In genomic region chr16:74999683-75000480, GRCh38 we compare ENCODE assay signal across 8 cellular contexts. TPM values are rescaled to one million over a fixed set of nuclear protein-coding genes. Genes with fewer than 3 reads are reported as not detected.
DNase-seq lines count a peak whose midpoint lies in the region; ATAC-seq and TF ChIP-seq lines count a peak whose summit lies in the region.

No MANE protein-coding gene starts in this region.

- peak overlapping the region; percentile 85 for H3K4me3 ChIP-seq in SJSA1
- H3K4me3 ChIP-seq in heart right ventricle = peak overlapping the region; percentile 73 to 100 (median 93)
- peak overlapping the region; percentile 85 for H3K4me3 ChIP-seq in trophoblast cell (ENCODE audit: low read depth, low read length)
- H3K4me3 ChIP-seq in vagina = peak overlapping the region; percentile 76 to 78

- peak overlapping the region; percentile 76 for H3K9ac ChIP-seq in trophoblast cell (ENCODE audit: low read length)

- H3K4me2 ChIP-seq in trophoblast cell (ENCODE audit: low read length) = peak overlapping the region; percentile 98

- POLR2A ChIA-PET in activated naive CD8-positive, alpha-beta T cell treated with anti-CD3 and anti-CD28 coated beads, Interleukin-2, amount 10 ng/mL, durations not matched to agents 7 days and 5 days (lab: Charles Lee) = interaction anchor here (0.6 to 3.0 kb wide), 4 partner anchors 68 to 110 kb away, joined by 3 to 45 read pairs (median 3); no protein-coding TSS in a partner anchor

- H3K14ac ChIP-seq in trophoblast cell (ENCODE audit: low read length) = peak overlapping the region; percentile 90

- peaks cover 30% of the 10 kb centered on the region for H3K4me1 ChIP-seq in SJSA1 (replicated peaks)
- H3K4me1 ChIP-seq in heart right ventricle = peaks cover 0 to 56% (median 31%) of the 10 kb centered on the region in 9 donors
- H3K4me1 ChIP-seq in trophoblast cell (ENCODE audit: control insufficient read depth in 1 of 2, insufficient read depth in 2 of 2, low read length in 2 of 2) = peaks cover 21 to 34% of the 10 kb centered on the region in 2 experiments
- peaks cover 36% of the 10 kb centered on the region for H3K4me1 ChIP-seq in vagina

- H2BK12ac ChIP-seq in trophoblast cell (ENCODE audit: low read length) = no peak overlapping the region

- H3K36me3 Mint-ChIP-seq in activated naive CD8-positive, alpha-beta T cell treated with anti-CD3 and anti-CD28 coated beads, Interleukin-2, amount 10 ng/mL, durations not matched to agents 7 days and 5 days = peaks cover 2% of the 10 kb centered on the region

- peak overlapping the region; percentile 4 for H3K18ac ChIP-seq in trophoblast cell (ENCODE audit: low read length)

- peak overlapping the region; percentile 91 for H4K91ac ChIP-seq in trophoblast cell (ENCODE audit: low read depth, low read length)

- no peaks in the 10 kb centered on the region for H3K9me3 Mint-ChIP-seq in activated naive CD8-positive, alpha-beta T cell treated with anti-CD3 and anti-CD28 coated beads, Interleukin-2, amount 10 ng/mL, durations not matched to agents 7 days and 5 days

- H4K8ac ChIP-seq in trophoblast cell (ENCODE audit: low read depth, low read length) = peak overlapping the region; percentile 32

- peak overlapping the region; percentile 53 for H3K4ac ChIP-seq in trophoblast cell (ENCODE audit: low read depth, low read length)

- ATAC-seq in HG03103 (IDR thresholded peaks at IDR 0.05; ENCODE audit: low read depth, unreplicated experiment) (peak; percentile 38), heart right ventricle (peak; percentile 16 to 65 (median 25))
- peak; percentile 30 for ATAC-seq in activated naive CD8-positive, alpha-beta T cell treated with anti-CD3 and anti-CD28 coated beads, Interleukin-2, amount 10 ng/mL, durations not matched to agents 7 days and 5 days (ENCODE audit: low read depth)

- peak overlapping the region; percentile 61 for H4K12ac ChIP-seq in trophoblast cell (ENCODE audit: low read depth, low read length)

- H3K9me3 ChIP-seq in SJSA1 (replicated peaks) (no peaks in the 10 kb centered on the region; the same call in 1 of the 2 replicates), heart right ventricle (no peaks in the 10 kb centered on the region), trophoblast cell (ENCODE audit: insufficient read depth, low read depth, low read length) (no peaks in the 10 kb centered on the region), vagina (no peaks in the 10 kb centered on the region)

- TF ChIP-seq CTCF in heart right ventricle (IDR thresholded peaks at IDR 0.05) (peak in 1 of 9 donors; percentile 2), vagina (IDR thresholded peaks at IDR 0.05) (no peak)

- peaks cover 15% of the 10 kb centered on the region for H3K4me1 Mint-ChIP-seq in activated naive CD8-positive, alpha-beta T cell treated with anti-CD3 and anti-CD28 coated beads, Interleukin-2, amount 10 ng/mL, durations not matched to agents 7 days and 5 days

- peak; percentile 66 for DNase-seq in GM03348 (ENCODE audit: low spot score)
- DNase-seq in SJSA1 (ENCODE audit: low read depth in 1 of 2, low spot score in 2 of 2) = peak; percentile 46 to 55
- peak; percentile 62 for DNase-seq in activated naive CD8-positive, alpha-beta T cell treated with anti-CD3 and anti-CD28 coated beads, Interleukin-2, amount 10 ng/mL, durations not matched to agents 7 days and 5 days
- peak; percentile 41 to 43 for DNase-seq in heart right ventricle
- peak; percentile 32 to 58 for DNase-seq in trophoblast cell
- DNase-seq in vagina (ENCODE audit: extremely low spot score in 2 of 2) = no peak
- no peak for DNase-seq in cerebellar nuclear complex (lab: John Stamatoyannopoulos, UW)

- H3K27me3 Mint-ChIP-seq in activated naive CD8-positive, alpha-beta T cell treated with anti-CD3 and anti-CD28 coated beads, Interleukin-2, amount 10 ng/mL, durations not matched to agents 7 days and 5 days = peaks cover 25% of the 10 kb centered on the region

- H2BK120ac ChIP-seq in trophoblast cell (ENCODE audit: insufficient read depth, low read length, poor library complexity) = peak overlapping the region; percentile 68

- H3K4me3 Mint-ChIP-seq in activated naive CD8-positive, alpha-beta T cell treated with anti-CD3 and anti-CD28 coated beads, Interleukin-2, amount 10 ng/mL, durations not matched to agents 7 days and 5 days = peak overlapping the region; percentile 81

- TF ChIP-seq POLR2A in vagina (IDR thresholded peaks at IDR 0.05) = no peak

- peak overlapping the region; percentile 90 for H2BK5ac ChIP-seq in trophoblast cell (ENCODE audit: low read depth, low read length, poor library complexity)

- WGBS in heart right ventricle, 2 donors = 0 to 1% methylated on average over 60 to 66 of the region's 66 CpGs
- WGBS in trophoblast cell (ENCODE audit: extremely low coverage, insufficient coverage, insufficient read length) = no CpG with 5 or more reads among the region's 66 CpGs

- peaks cover 10% of the 10 kb centered on the region for H3K36me3 ChIP-seq in SJSA1
- no peaks in the 10 kb centered on the region for H3K36me3 ChIP-seq in heart right ventricle
- H3K36me3 ChIP-seq in trophoblast cell (ENCODE audit: control insufficient read depth in 1 of 2, insufficient read depth in 2 of 2, low read length in 2 of 2) = no peaks in the 10 kb centered on the region
- H3K36me3 ChIP-seq in vagina = no peaks in the 10 kb centered on the region

- intact Hi-C loops in heart right ventricle (cut with DNase I) (loop anchor here in 9 of 10 donors (2.0 to 5.0 kb wide), 3 partner anchors 42 to 111 kb away; no protein-coding TSS in a partner anchor), vagina (cut with DNase I) (loop anchor here (5.0 kb wide), 1 partner anchor 42 kb away; no protein-coding TSS in a partner anchor)

- H3K79me1 ChIP-seq in trophoblast cell (ENCODE audit: low read length) = peaks cover 6% of the 10 kb centered on the region

- peaks cover 15% of the 10 kb centered on the region for H3K79me2 ChIP-seq in trophoblast cell (ENCODE audit: control insufficient read depth, insufficient read depth, low read length, poor library complexity)

- no peaks in the 10 kb centered on the region for H3K27me3 ChIP-seq in SJSA1 (replicated peaks)
- H3K27me3 ChIP-seq in heart right ventricle = no peaks in the 10 kb centered on the region
- no peaks in the 10 kb centered on the region for H3K27me3 ChIP-seq in trophoblast cell (ENCODE audit: insufficient read depth, low read length)
- H3K27me3 ChIP-seq in vagina = no peaks in the 10 kb centered on the region

- H3K23ac ChIP-seq in trophoblast cell (ENCODE audit: low read length) = no peak overlapping the region

- H2AFZ ChIP-seq in trophoblast cell (ENCODE audit: insufficient read depth, low read length, poor library complexity) = peak overlapping the region; percentile 68

- no peak overlapping the region for H3K27ac Mint-ChIP-seq in activated naive CD8-positive, alpha-beta T cell treated with anti-CD3 and anti-CD28 coated beads, Interleukin-2, amount 10 ng/mL, durations not matched to agents 7 days and 5 days

- H3K27ac ChIP-seq in SJSA1 (peak overlapping the region; percentile 36), heart right ventricle (peak overlapping the region; percentile 46 to 93 (median 87)), trophoblast cell (ENCODE audit: low read depth, low read length) (peak overlapping the region; percentile 35), vagina (peak overlapping the region; percentile 84)

- peak overlapping the region; percentile 69 for H2AK5ac ChIP-seq in trophoblast cell (ENCODE audit: low read length)

RNA-seq across cellular contexts. Expression of gene ZNRF1, which starts 1.1 kb away (rescaled TPM):
- total RNA-seq in SJSA1 (2014; rRNA removed; shearing (Covaris generic)) = 20.7 and 27.2 TPM in 2 replicates
- total RNA-seq in activated naive CD8-positive, alpha-beta T cell treated with anti-CD3 and anti-CD28 coated beads, Interleukin-2, amount 10 ng/mL, durations not matched to agents 7 days and 5 days = 1 to 10 TPM; 8.2 to 9.0 TPM
- total RNA-seq in heart right ventricle = 10 to 100 TPM; 16.7 to 30.8 (median 21.5) TPM
- 10 to 100 TPM; 13.1 to 20.0 TPM for polyA plus RNA-seq in heart right ventricle
- 45.7 and 47.3 TPM in 2 replicates for polyA plus RNA-seq in trophoblast cell (2013)
- 20.1 TPM for total RNA-seq in vagina

RNA-seq across cellular contexts. Expression of gene WDR59, which starts 15.0 kb away (rescaled TPM):
- total RNA-seq in SJSA1 (2014; rRNA removed; shearing (Covaris generic)) = 10.0 and 15.2 TPM in 2 replicates
- total RNA-seq in activated naive CD8-positive, alpha-beta T cell treated with anti-CD3 and anti-CD28 coated beads, Interleukin-2, amount 10 ng/mL, durations not matched to agents 7 days and 5 days = 10 to 100 TPM; 80.5 to 81.2 TPM
- total RNA-seq in heart right ventricle (10 to 100 TPM; 35.4 to 63.5 (median 42.0) TPM), vagina (95.3 TPM)
- polyA plus RNA-seq in heart right ventricle = 10 to 100 TPM; 15.6 to 35.8 TPM
- polyA plus RNA-seq in trophoblast cell (2013) = 33.8 and 36.1 TPM in 2 replicates

Comparison
In these comparisons a context has a peak if more than half of its experiments do, and no peak if none do; other contexts are left out.
1. DNase-seq: peak in GM03348 (single experiment), SJSA1 (2 of 2), activated naive CD8-positive, alpha-beta T cell treated with anti-CD3 and anti-CD28 coated beads, Interleukin-2, amount 10 ng/mL, durations not matched to agents 7 days and 5 days (single experiment), heart right ventricle (2 of 2) and trophoblast cell (2 of 2); none in vagina (0 of 2) and cerebellar nuclear complex (0 of 2).
2. H3K27ac ChIP-seq: peak in every context shown above with its lines; median percentile 87 in heart right ventricle; 84 in vagina; 36 in SJSA1; 35 in trophoblast cell.
3. Peak in every context shown above with its lines, with median percentiles within 50 percentile points of each other: ATAC-seq and H3K4me3 ChIP-seq.